8 cellular contexts compared by ENCODE assay signal in genomic region chr4:27010334-27010940, GRCh38.
DNase-seq lines count a peak whose midpoint lies in the region; ATAC-seq and TF ChIP-seq lines count a peak whose summit lies in the region.

No MANE protein-coding gene starts in this region.

- H3K4me1 ChIP-seq in DOHH2 (ENCODE audit: control insufficient read depth, low read length) = peaks cover 39% of the 10 kb centered on the region

- CTCF ChIA-PET in activated naive CD4-positive, alpha-beta T cell treated with anti-CD3 and anti-CD28 coated beads for 36 hours (lab: Charles Lee) = interaction anchor here (0.6 to 1.9 kb wide), 22 partner anchors 9 to 597 kb away, joined by 3 to 12 read pairs (median 4); partner anchors contain the start of gene STIM2

- H3K9me3 Mint-ChIP-seq in activated naive CD4-positive, alpha-beta T cell treated with anti-CD3 and anti-CD28 coated beads for 36 hours = no peaks in the 10 kb centered on the region
- no peaks in the 10 kb centered on the region for H3K9me3 Mint-ChIP-seq in glutamatergic neuron (ENCODE audit: unreplicated experiment)

- H3K27ac ChIP-seq in DOHH2 (ENCODE audit: low read depth, low read length) = no peak overlapping the region

- H3F3A ChIP-seq in DOHH2 (ENCODE audit: control insufficient read depth, insufficient read depth) = peaks cover 20% of the 10 kb centered on the region

- H3K4me3 ChIP-seq in DOHH2 (ENCODE audit: low read length) = no peak overlapping the region

- no peak overlapping the region for H3K4me3 Mint-ChIP-seq in activated naive CD4-positive, alpha-beta T cell treated with anti-CD3 and anti-CD28 coated beads for 36 hours
- no peak overlapping the region for H3K4me3 Mint-ChIP-seq in glutamatergic neuron (ENCODE audit: unreplicated experiment)

- intact Hi-C loops in activated naive CD4-positive, alpha-beta T cell treated with anti-CD3 and anti-CD28 coated beads for 36 hours (cut with micrococcal nuclease) = loop anchor here (1.0 to 5.0 kb wide), 6 partner anchors 222 to 982 kb away; no protein-coding TSS in a partner anchor

- peaks cover 56% of the 10 kb centered on the region for H3K36me3 ChIP-seq in DOHH2 (ENCODE audit: control insufficient read depth, low read length)

- H3K27me3 Mint-ChIP-seq in activated naive CD4-positive, alpha-beta T cell treated with anti-CD3 and anti-CD28 coated beads for 36 hours (ENCODE audit: low read depth) = no peaks in the 10 kb centered on the region
- no peaks in the 10 kb centered on the region for H3K27me3 Mint-ChIP-seq in glutamatergic neuron (ENCODE audit: unreplicated experiment)

- H3K36me3 Mint-ChIP-seq in activated naive CD4-positive, alpha-beta T cell treated with anti-CD3 and anti-CD28 coated beads for 36 hours (ENCODE audit: low read depth) = peaks cover 8% of the 10 kb centered on the region
- peaks cover 4% of the 10 kb centered on the region for H3K36me3 Mint-ChIP-seq in glutamatergic neuron (ENCODE audit: unreplicated experiment)

- peaks cover 25% of the 10 kb centered on the region for H3K4me1 Mint-ChIP-seq in activated naive CD4-positive, alpha-beta T cell treated with anti-CD3 and anti-CD28 coated beads for 36 hours (ENCODE audit: low read depth)
- no peaks in the 10 kb centered on the region for H3K4me1 Mint-ChIP-seq in glutamatergic neuron (ENCODE audit: low read depth, unreplicated experiment)

- 0 out of 2 replicates have a peak, but pooled peaks cover 2% of the 10 kb centered on the region for H3K79me2 ChIP-seq in DOHH2 (ENCODE audit: control insufficient read depth, low read length)

- DNase-seq in KG1 (lab: John Stamatoyannopoulos, UW) (peak; percentile 14), SIG-M5 treated with dmso at 0.1 percent for 504 hours (lab: John Stamatoyannopoulos, UW; ENCODE audit: unreplicated experiment) (peak; percentile 66), glutamatergic neuron (peak; percentile 66), pulmonary artery endothelial cell (ENCODE audit: low read depth, low spot score) (peak; percentile 35)
- DNase-seq in activated naive CD4-positive, alpha-beta T cell treated with anti-CD3 and anti-CD28 coated beads for 36 hours = peak; percentile 77

- ATAC-seq in GM21619 (IDR thresholded peaks at IDR 0.05; ENCODE audit: unreplicated experiment) (peak; percentile 93), GM18520 (IDR thresholded peaks at IDR 0.05; ENCODE audit: unreplicated experiment) (no peak)

- H3K27ac Mint-ChIP-seq in activated naive CD4-positive, alpha-beta T cell treated with anti-CD3 and anti-CD28 coated beads for 36 hours = peak overlapping the region; percentile 53
- H3K27ac Mint-ChIP-seq in glutamatergic neuron (ENCODE audit: unreplicated experiment) = no peak overlapping the region

- peak; percentile 88 for TF ChIP-seq CTCF in DOHH2 (IDR thresholded peaks at IDR 0.05; ENCODE audit: low read depth, low read length, poor library complexity, severe bottlenecking)
- TF ChIP-seq CTCF in glutamatergic neuron (IDR thresholded peaks at IDR 0.05; ENCODE audit: partially characterized antibody, unreplicated experiment) = peak; percentile 85

- no peaks in the 10 kb centered on the region for H3K9me3 ChIP-seq in DOHH2 (ENCODE audit: control insufficient read depth, insufficient read depth, low read length)

- no peak overlapping the region for H3K4me2 ChIP-seq in DOHH2 (ENCODE audit: low read length)

- no peaks in the 10 kb centered on the region for H3K9me2 ChIP-seq in DOHH2 (replicated peaks; ENCODE audit: control insufficient read depth, low read length)

- no peaks in the 10 kb centered on the region for H3K27me3 ChIP-seq in DOHH2 (ENCODE audit: control insufficient read depth, low read length)

- no peaks in the 10 kb centered on the region for H4K20me1 ChIP-seq in DOHH2 (ENCODE audit: control insufficient read depth, insufficient read depth, low read depth, low read length)

Comparison
In these comparisons a context has a peak if more than half of its experiments do, and no peak if none do; other contexts are left out.
1. DNase-seq: peak in every context shown above with its lines; median percentile 77 in activated naive CD4-positive, alpha-beta T cell treated with anti-CD3 and anti-CD28 coated beads for 36 hours; 66 in SIG-M5 treated with dmso at 0.1 percent for 504 hours; 66 in glutamatergic neuron; 35 in pulmonary artery endothelial cell; 14 in KG1.